In the genomic region with DNA sequence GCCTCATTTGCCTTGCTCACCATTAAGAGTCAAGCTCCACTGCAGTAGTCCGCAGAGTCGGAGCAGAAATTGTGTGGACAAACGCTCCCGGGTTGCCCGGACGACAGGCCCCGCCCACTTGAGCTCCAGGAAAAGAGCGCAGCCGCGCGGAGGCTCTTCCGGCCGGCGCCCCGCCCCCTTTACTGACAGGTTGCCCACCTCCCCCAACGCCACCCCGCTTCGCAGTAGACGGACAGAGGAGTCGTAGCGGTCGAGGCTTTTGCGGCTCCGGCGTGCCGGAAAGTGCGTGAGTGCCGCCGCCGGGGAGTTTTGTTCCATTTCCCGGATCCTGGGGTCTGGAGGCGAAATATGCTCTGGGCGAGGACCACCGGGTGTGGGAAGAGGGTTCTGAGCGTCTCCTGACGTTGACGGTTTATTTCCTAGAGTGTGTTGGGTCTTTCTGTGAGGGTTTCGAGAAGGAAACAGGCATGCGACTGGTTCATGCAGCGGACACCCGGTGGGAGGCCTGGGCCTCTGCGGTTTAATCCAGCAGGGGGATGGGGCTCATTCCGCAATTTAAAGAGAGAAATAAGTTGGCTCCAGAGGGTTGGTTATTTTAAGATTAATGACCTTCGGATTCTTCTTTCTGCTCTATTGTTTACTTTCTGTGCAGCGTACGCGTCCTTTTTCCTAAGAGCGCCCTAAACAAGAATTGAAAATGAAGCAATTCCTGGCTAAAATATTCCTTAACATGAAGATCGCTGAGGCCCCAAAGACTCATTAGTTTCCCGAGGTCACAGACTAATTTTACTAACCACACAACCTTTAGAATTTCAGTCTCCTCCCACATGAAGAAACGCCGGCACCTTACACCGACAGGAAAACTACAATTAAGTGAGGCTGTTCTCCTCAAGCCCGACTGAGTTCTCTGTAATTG, we compare ENCODE assay signal across 8 cellular contexts. TPM values are rescaled to one million over a fixed set of nuclear protein-coding genes. Genes with fewer than 3 reads are reported as not detected.
DNase-seq lines count a peak whose midpoint lies in the region; ATAC-seq and TF ChIP-seq lines count a peak whose summit lies in the region.

A gene with protein sequence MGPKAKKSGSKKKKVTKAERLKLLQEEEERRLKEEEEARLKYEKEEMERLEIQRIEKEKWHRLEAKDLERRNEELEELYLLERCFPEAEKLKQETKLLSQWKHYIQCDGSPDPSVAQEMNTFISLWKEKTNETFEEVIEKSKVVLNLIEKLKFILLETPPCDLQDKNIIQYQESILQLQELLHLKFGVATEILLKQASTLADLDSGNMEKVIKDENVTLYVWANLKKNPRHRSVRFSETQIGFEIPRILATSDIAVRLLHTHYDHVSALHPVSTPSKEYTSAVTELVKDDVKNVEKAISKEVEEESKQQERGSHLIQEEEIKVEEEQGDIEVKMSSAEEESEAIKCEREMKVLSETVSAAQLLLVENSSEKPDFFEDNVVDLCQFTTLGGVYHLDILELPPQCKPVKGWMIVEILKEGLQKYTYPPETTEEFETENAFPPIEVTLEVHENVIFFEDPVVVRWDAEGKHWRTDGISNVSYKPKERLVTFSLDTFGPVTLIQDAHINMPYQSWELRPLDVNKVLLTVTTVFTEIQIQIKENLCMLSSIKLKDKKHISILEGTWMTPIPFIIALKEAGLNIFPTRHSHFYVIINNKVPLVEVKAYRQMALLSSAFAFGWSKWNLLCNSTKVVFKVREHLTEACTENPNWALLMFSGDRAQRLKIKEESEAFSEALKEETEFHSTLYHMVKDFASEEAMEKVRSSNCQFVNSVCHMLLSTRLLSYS (minus strand): TSS at position 105 of the 916 bp plus-strand sequence. CDS start 82 bp downstream, at position 23.
A gene with protein sequence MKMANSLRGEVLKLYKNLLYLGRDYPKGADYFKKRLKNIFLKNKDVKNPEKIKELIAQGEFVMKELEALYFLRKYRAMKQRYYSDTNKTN (plus strand): TSS at position 182 of the 916 bp plus-strand sequence. CDS start 8,720 bp downstream, outside the sequence.

- peak within 1 kb of the TSS; percentile 78; the same call in 1 of the 2 replicates for H3K23ac ChIP-seq in IMR-90 (ENCODE audit: low read depth, low read length)

- CTCF ChIA-PET in IMR-90 (lab: Yijun Ruan, JAX) = no interaction called here
- CTCF ChIA-PET in OCI-LY7 (lab: Charles Lee; ENCODE audit: unreplicated experiment) = interaction anchor here (0.7 kb wide), 1 partner anchor 47 kb away, joined by 3 read pairs; no protein-coding TSS in a partner anchor

- no peaks in the 10 kb centered on the region for H3K9me3 ChIP-seq in IMR-90 (ENCODE audit: control insufficient read depth, insufficient read depth, low read length)
- H3K9me3 ChIP-seq in OCI-LY7 (ENCODE audit: low read length) = no peaks in the 10 kb centered on the region

- BruUV-seq in IMR-90 (replicated peaks; lab: Mats Ljungman, UMichigan) (TSS peak; percentile 77), OCI-LY7 (replicated peaks; lab: Mats Ljungman, UMichigan) (TSS peak; percentile 92)

- DNase-seq in DMS114 treated with DMSO at 0.1 percent for 48 hours (lab: John Stamatoyannopoulos, UW; ENCODE audit: unreplicated experiment) (peak; percentile 95), IMR-90 (peak; percentile 92), OCI-LY7 (ENCODE audit: low spot score) (peak; percentile 96), activated T-cell treated with anti-CD3 and anti-CD28 coated beads for 4 hours (peak; percentile 90), epithelial cell of esophagus (ENCODE audit: low read depth) (peak; percentile 94), middle frontal gyrus (ENCODE audit: extremely low spot score, low spot score) (peak; percentile 87)
- peak; percentile 95 to 97 for DNase-seq in stimulated activated CD8-positive, alpha-beta memory T cell treated with anti-CD3 and anti-CD28 coated beads, Interleukin-2, amount 100 ng/mL, for 1 hour (ENCODE audit: low read depth in 2 of 2)

- peak within 1 kb of the TSS; percentile 89 for H3K4ac ChIP-seq in IMR-90 (ENCODE audit: low read depth, low read length)

- 0% methylated on average over 19 of the region's 54 CpGs; no CpG with 5 or more reads in 1 of the 2 experiments for WGBS in IMR-90 (ENCODE audit: extremely low coverage in 2 of 2, insufficient read length in 1 of 2), 2 experiments

- H2BK15ac ChIP-seq in IMR-90 (ENCODE audit: low read depth, low read length) = peak within 1 kb of the TSS; percentile 55; the same call in 1 of the 3 replicates

- H3K27ac ChIP-seq in IMR-90 (ENCODE audit: insufficient read depth, low read length) (peak within 1 kb of the TSS; percentile 93), OCI-LY7 (ENCODE audit: low read depth, low read length, poor library complexity, severe bottlenecking) (peak within 1 kb of the TSS; percentile 16)

- H3K27me3 ChIP-seq in IMR-90 (ENCODE audit: control insufficient read depth, insufficient read depth, low read length) = no peaks in the 10 kb centered on the region

- TF ChIP-seq POLR2A in IMR-90 (IDR thresholded peaks at IDR 0.05; ENCODE audit: low read depth, low read length) = peak; percentile 96

- in situ Hi-C loops in IMR-90 (cut with MboI; ENCODE audit: low sequenced_read_pairs) = no loop called here

- peak within 1 kb of the TSS; percentile 72 for H4K5ac ChIP-seq in IMR-90 (ENCODE audit: low read depth, low read length)

- peak within 1 kb of the TSS; percentile 48 to 90 for H4K8ac ChIP-seq in IMR-90 (ENCODE audit: low read depth in 2 of 2, low read length in 2 of 2)

- intact Hi-C loops in IMR-90 (cut with micrococcal nuclease) (no loop called here), OCI-LY7 (cut with micrococcal nuclease; ENCODE audit: unreplicated experiment) (no loop called here)

- H3K79me2 ChIP-seq in OCI-LY7 (ENCODE audit: insufficient read depth, low read depth, low read length) = no peaks in the 10 kb centered on the region

- peaks cover 0 to 33% of the 10 kb centered on the region in 2 experiments; a peak in 3 of 4 replicates for H3K79me1 ChIP-seq in IMR-90 (ENCODE audit: low read depth in 1 of 2, low read length in 2 of 2)

- H3K4me3 ChIP-seq in IMR-90 (ENCODE audit: insufficient read depth, low read depth, low read length) (peak within 1 kb of the TSS; percentile 74), OCI-LY7 (ENCODE audit: low read depth, low read length, poor library complexity, severe bottlenecking) (peak within 1 kb of the TSS; percentile 77), epithelial cell of esophagus (ENCODE audit: low read length) (peak within 1 kb of the TSS; percentile 95)

- no peaks in the 10 kb centered on the region for H3K36me3 ChIP-seq in IMR-90 (ENCODE audit: control insufficient read depth, insufficient read depth, low read length)
- H3K36me3 ChIP-seq in OCI-LY7 (ENCODE audit: insufficient read depth, low read length) = no peaks in the 10 kb centered on the region

- dilution Hi-C loops in IMR-90 (cut with HindIII; ENCODE audit: low sequenced_read_pairs, unreplicated experiment) = no loop called here

- H3K9ac ChIP-seq in IMR-90 (ENCODE audit: low read depth, low read length) = peak within 1 kb of the TSS; percentile 91

- H2BK120ac ChIP-seq in IMR-90 (ENCODE audit: low read depth, low read length) = peak within 1 kb of the TSS; percentile 69

- TF ChIP-seq RAD21 in IMR-90 (IDR thresholded peaks at IDR 0.05; ENCODE audit: low read length) = no peak

- H3K4me1 ChIP-seq in IMR-90 (ENCODE audit: control insufficient read depth, insufficient read depth, low read length) (peaks cover 3% of the 10 kb centered on the region; the same call in 1 of the 2 replicates), OCI-LY7 (ENCODE audit: insufficient read depth, low read length, poor library complexity, severe bottlenecking) (peaks cover 15% of the 10 kb centered on the region)

- H2AK9ac ChIP-seq in IMR-90 (replicated peaks; ENCODE audit: low read depth, low read length, poor library complexity) = peak within 1 kb of the TSS; percentile 38

- peak within 1 kb of the TSS; percentile 87 for H4K91ac ChIP-seq in IMR-90 (ENCODE audit: insufficient read depth, low read depth, low read length)

- TF ChIP-seq CTCF in IMR-90 (conservative IDR thresholded peaks at IDR 0.05; ENCODE audit: low read depth, low read length) (no peak), OCI-LY7 (conservative IDR thresholded peaks at IDR 0.05; ENCODE audit: low read length) (0 out of 2 replicates have a peak, but pooled peaks have one; percentile 19), epithelial cell of esophagus (IDR thresholded peaks at IDR 0.05; ENCODE audit: insufficient read depth, low read depth, low read length, missing control alignments) (no peak)

- peak within 1 kb of the TSS; percentile 45; the same call in 1 of the 2 replicates for H2BK20ac ChIP-seq in IMR-90 (ENCODE audit: low read depth, low read length)

- H3K9me1 ChIP-seq in IMR-90 (ENCODE audit: insufficient read depth, low read length) = 0 out of 2 replicates have a peak, but pooled peaks cover 3% of the 10 kb centered on the region

- H3K18ac ChIP-seq in IMR-90 (ENCODE audit: low read depth, low read length) = peak within 1 kb of the TSS; percentile 74

- H3K4me2 ChIP-seq in IMR-90 (ENCODE audit: low read depth, low read length) (peak within 1 kb of the TSS; percentile 88), OCI-LY7 (ENCODE audit: low read length) (peak within 1 kb of the TSS; percentile 81)

- ATAC-seq in GM21529 (IDR thresholded peaks at IDR 0.05; ENCODE audit: unreplicated experiment) (peak; percentile 97), IMR-90 (ENCODE audit: low read depth) (peak; percentile 99)

- no peaks in the 10 kb centered on the region for H3K9me2 ChIP-seq in OCI-LY7 (ENCODE audit: insufficient read depth, low read length)

- H2AFZ ChIP-seq in IMR-90 (replicated peaks; ENCODE audit: low read length, poor library complexity) (peak within 1 kb of the TSS; percentile 87), OCI-LY7 (ENCODE audit: low read length) (peak within 1 kb of the TSS; percentile 81)

- peak within 1 kb of the TSS; percentile 65; the same call in 1 of the 2 replicates for H2AK5ac ChIP-seq in IMR-90 (ENCODE audit: low read depth, low read length)

- H2BK5ac ChIP-seq in IMR-90 (ENCODE audit: low read depth, low read length, poor library complexity, severe bottlenecking) = peak within 1 kb of the TSS; percentile 83

- peak within 1 kb of the TSS; percentile 96 for H3K56ac ChIP-seq in IMR-90 (ENCODE audit: extremely low read depth, insufficient read depth, low read length)

- POLR2A ChIA-PET in IMR-90 (lab: Charles Lee; ENCODE audit: unreplicated experiment) = interaction anchor here (0.6 kb wide), 1 partner anchor 166 kb away, joined by 3 read pairs; no protein-coding TSS in a partner anchor
- POLR2A ChIA-PET in OCI-LY7 (lab: Charles Lee) = interaction anchor here (0.5 to 2.2 kb wide), 7 partner anchors 9 to 58 kb away, joined by 3 to 5 read pairs (median 4); no protein-coding TSS in a partner anchor

- peak within 1 kb of the TSS; percentile 88 for H3K14ac ChIP-seq in IMR-90 (replicated peaks; ENCODE audit: low read depth, low read length)

- H4K20me1 ChIP-seq in IMR-90 (ENCODE audit: insufficient read depth, low read length) (no peaks in the 10 kb centered on the region), OCI-LY7 (ENCODE audit: insufficient read depth, low read length) (no peaks in the 10 kb centered on the region)

RNA-seq across cellular contexts. Expression of the first gene that starts in this region (rescaled TPM):
- under 0.01 and 0.28 TPM in 2 replicates for total RNA-seq in IMR-90 (2012; rRNA removed)
- 0.06 and 0.07 TPM in 2 replicates for polyA plus RNA-seq in IMR-90 (2012; rRNA removed)
- polyA plus RNA-seq in IMR-90 (2012; cell fraction: cytosol; rRNA removed) = 0.04 TPM in 1 of 2 replicates, not detected in the other
- 0.10 TPM in 1 of 2 replicates, not detected in the other for polyA plus RNA-seq in IMR-90 (2012; cell fraction: nucleus; rRNA removed; ENCODE audit: low replicate concordance)
- not detected in 2 replicates for total RNA-seq in OCI-LY7 (2014; rRNA removed; shearing (Covaris generic))
- total RNA-seq in OCI-LY7 (2022) = not detected in 2 replicates

RNA-seq across cellular contexts. Expression of the second gene that starts in this region (rescaled TPM):
- total RNA-seq in IMR-90 (2012; rRNA removed) = 8.6 and 17.5 TPM in 2 replicates
- polyA plus RNA-seq in IMR-90 (2012; rRNA removed) = 9.7 and 14.4 TPM in 2 replicates
- 1.4 and 2.1 TPM in 2 replicates for polyA plus RNA-seq in IMR-90 (2012; cell fraction: cytosol; rRNA removed)
- 0.73 and 7.0 TPM in 2 replicates for polyA plus RNA-seq in IMR-90 (2012; cell fraction: nucleus; rRNA removed; ENCODE audit: low replicate concordance)
- total RNA-seq in OCI-LY7 (2014; rRNA removed; shearing (Covaris generic)) = 2.8 and 8.5 TPM in 2 replicates
- total RNA-seq in OCI-LY7 (2022) = 11.4 and 13.0 TPM in 2 replicates

Comparison
In these comparisons a context has a peak if more than half of its experiments do, and no peak if none do; other contexts are left out.
1. Peak in every context shown above with its lines: DNase-seq, ATAC-seq, H3K4me3 ChIP-seq and H3K27ac ChIP-seq.